ENCODE assay signal across 12 cellular contexts in the genomic region with DNA sequence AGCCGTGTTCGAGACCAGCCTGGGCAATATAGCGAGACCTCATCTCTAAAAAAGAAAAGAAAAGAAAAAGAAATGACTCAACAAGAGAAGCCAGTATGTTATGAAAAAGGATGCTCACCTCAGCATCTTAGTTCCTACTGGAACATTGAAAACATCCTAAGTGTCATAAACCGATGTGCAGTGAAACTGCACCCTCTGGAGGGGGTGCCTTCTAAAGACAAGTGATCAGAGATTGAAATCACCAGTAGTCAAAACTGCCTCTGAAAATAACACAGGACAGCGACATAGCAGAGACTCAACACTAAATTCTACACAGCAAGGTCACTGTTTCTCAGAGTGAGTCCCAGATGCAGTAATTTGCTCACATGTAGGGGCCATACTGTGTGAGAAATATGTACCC. TPM values are rescaled to one million over a fixed set of nuclear protein-coding genes. Genes with fewer than 3 reads are reported as not detected.
DNase-seq lines count a peak whose midpoint lies in the region; ATAC-seq, FAIRE-seq and TF ChIP-seq lines count a peak whose summit lies in the region.
"Had no signal": no experiment of that assay in that cellular context is flagged by ENCODE, and none has a peak within 500 bp of the region (broad histone marks: within the 10 kb centered on the region; RNA-seq: fewer than 3 reads in every experiment).

No MANE protein-coding gene starts in this region.

- ATAC-seq in RWPE2 (ENCODE audit: low read depth) = peak; percentile 19; the same call in 1 of the 3 replicates
- ATAC-seq in HG02884 (IDR thresholded peaks at IDR 0.05; ENCODE audit: unreplicated experiment) = no peak
- ATAC-seq in GM18868 (IDR thresholded peaks at IDR 0.05; ENCODE audit: unreplicated experiment) = no peak
- ATAC-seq: stimulated activated naive CD8-positive, alpha-beta T cell treated with anti-CD3 and anti-CD28 coated beads, Interleukin-15, amount 100 ng/mL, for 72 hours had no signal

- H3K4me1 ChIP-seq in RWPE2 (ENCODE audit: insufficient read depth, poor library complexity, severe bottlenecking) = no peaks in the 10 kb centered on the region

- peak; percentile 11 for DNase-seq in Ammon's horn (ENCODE audit: low spot score)
- DNase-seq in H7 = peak; percentile 34
- no peak for DNase-seq in RWPE2 (ENCODE audit: low spot score)
- peak; percentile 14 for DNase-seq in hepatic stellate cell (ENCODE audit: low spot score)
- DNase-seq in GOT3 (lab: John Stamatoyannopoulos, UW) = no peak
- no peak for DNase-seq in HTR-8/SVneo (ENCODE audit: insufficient read length, low spot score)
- DNase-seq: activated T-cell treated with anti-CD3 and anti-CD28 coated beads, Interleukin-2, amount 50 U/mL, for 24 hours; DMS79; NCI-H1436; stimulated activated naive CD8-positive, alpha-beta T cell treated with anti-CD3 and anti-CD28 coated beads, Interleukin-15, amount 100 ng/mL, for 72 hours had no signal

- no peaks in the 10 kb centered on the region for H3K27me3 ChIP-seq in H7 (ENCODE audit: control insufficient read depth, insufficient read depth, low read length)
- no peaks in the 10 kb centered on the region for H3K27me3 ChIP-seq in RWPE2 (ENCODE audit: insufficient read depth, poor library complexity, severe bottlenecking)

- H3K4me3 ChIP-seq in H7 (ENCODE audit: insufficient read depth, low read depth, low read length) (no peak overlapping the region), RWPE2 (ENCODE audit: severe bottlenecking) (no peak overlapping the region)

- no peaks in the 10 kb centered on the region for H3K36me3 ChIP-seq in H7 (replicated peaks; ENCODE audit: control insufficient read depth, insufficient read depth, low read length)
- H3K36me3 ChIP-seq in RWPE2 (ENCODE audit: low read depth) = no peaks in the 10 kb centered on the region

- H3K27ac ChIP-seq in RWPE2 (ENCODE audit: poor library complexity, severe bottlenecking) = no peak overlapping the region

- H3K9me3 ChIP-seq in RWPE2 (ENCODE audit: severe bottlenecking) = no peaks in the 10 kb centered on the region

- TF ChIP-seq CTCF in RWPE2 (IDR thresholded peaks at IDR 0.05; ENCODE audit: poor library complexity, severe bottlenecking) = peak; percentile 23

- no peak for FAIRE-seq in HTR-8/SVneo (lab: Jason Lieb, UNC)

RNA-seq across cellular contexts. Expression of gene ATP6AP2, which starts 28.0 kb away (rescaled TPM):
- total RNA-seq in H7 (2014; rRNA removed; shearing (Covaris generic)) = 112 and 113 TPM in 2 replicates

Comparison
In these comparisons a context has a peak if more than half of its experiments do, and no peak if none do; other contexts are left out.
1. DNase-seq: peak in Ammon's horn (single experiment), H7 (single experiment) and hepatic stellate cell (single experiment); none in RWPE2 (single experiment), GOT3 (single experiment) and HTR-8/SVneo (single experiment).